1 cellular context compared by ENCODE assay signal in the genomic region with DNA sequence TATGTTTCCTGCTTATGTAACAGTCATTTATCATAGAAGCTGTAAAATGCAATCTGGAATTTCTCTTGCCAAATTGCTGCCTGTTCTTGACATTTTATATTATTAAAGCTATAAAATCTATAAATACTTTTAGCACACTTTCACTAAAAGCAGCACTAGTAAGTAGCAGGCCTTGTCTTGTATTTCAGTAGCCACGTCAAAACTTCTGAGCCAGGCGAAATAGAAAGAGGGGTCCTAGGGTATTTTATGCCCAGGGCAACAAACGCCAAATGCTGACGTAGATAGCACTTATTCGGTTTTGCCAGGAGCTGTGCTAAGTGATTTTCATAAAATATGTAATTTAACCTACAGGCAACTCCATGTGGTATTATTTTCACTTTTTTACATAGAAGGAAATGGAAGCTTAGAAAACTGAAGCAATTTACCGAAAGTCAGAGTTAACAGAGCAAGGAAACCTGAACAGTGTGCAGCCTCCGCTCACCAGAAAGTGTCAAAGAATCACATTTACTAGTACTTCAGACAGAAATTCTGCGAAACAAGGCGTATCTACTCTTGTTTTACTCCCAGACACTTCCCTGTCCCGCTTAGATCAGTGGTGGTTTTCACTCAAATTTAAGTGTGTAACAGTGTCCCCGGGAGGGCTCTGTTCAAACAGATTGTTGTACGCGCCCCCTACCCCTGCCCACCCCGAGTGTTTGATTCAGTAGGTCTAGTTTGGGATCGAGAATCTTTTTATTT.
TF ChIP-seq lines count a peak whose summit lies in the region.

No MANE protein-coding gene starts in this region.

TF ChIP-seq in IMR-90, 13 proteins besides CTCF, POLR2A, EP300 and RAD21:
- TF ChIP-seq MAFK (IDR thresholded peaks at IDR 0.05; ENCODE audit: low read depth, low read length) (no peak), FOS (IDR thresholded peaks at IDR 0.05; ENCODE audit: low read depth, low read length) (no peak), NFE2L2 (IDR thresholded peaks at IDR 0.05; ENCODE audit: low read depth, low read length) (no peak), MXI1 (IDR thresholded peaks at IDR 0.05; ENCODE audit: borderline replicate concordance, low read depth, low read length) (no peak), RCOR1 (IDR thresholded peaks at IDR 0.05; ENCODE audit: insufficient replicate concordance, low read length) (no peak), SMC3 (IDR thresholded peaks at IDR 0.05; ENCODE audit: low read depth, low read length) (no peak), RFX5 (IDR thresholded peaks at IDR 0.05; ENCODE audit: low read depth, low read length) (no peak), BHLHE40 (IDR thresholded peaks at IDR 0.05; ENCODE audit: low read depth, low read length) (no peak), MAZ (IDR thresholded peaks at IDR 0.05; ENCODE audit: borderline replicate concordance, low read depth, low read length) (no peak), CEBPB (IDR thresholded peaks at IDR 0.05; ENCODE audit: low read depth, low read length) (no peak), CHD1 (IDR thresholded peaks at IDR 0.05; ENCODE audit: low read depth, low read length) (no peak)
- TF ChIP-seq, protein P1, sequence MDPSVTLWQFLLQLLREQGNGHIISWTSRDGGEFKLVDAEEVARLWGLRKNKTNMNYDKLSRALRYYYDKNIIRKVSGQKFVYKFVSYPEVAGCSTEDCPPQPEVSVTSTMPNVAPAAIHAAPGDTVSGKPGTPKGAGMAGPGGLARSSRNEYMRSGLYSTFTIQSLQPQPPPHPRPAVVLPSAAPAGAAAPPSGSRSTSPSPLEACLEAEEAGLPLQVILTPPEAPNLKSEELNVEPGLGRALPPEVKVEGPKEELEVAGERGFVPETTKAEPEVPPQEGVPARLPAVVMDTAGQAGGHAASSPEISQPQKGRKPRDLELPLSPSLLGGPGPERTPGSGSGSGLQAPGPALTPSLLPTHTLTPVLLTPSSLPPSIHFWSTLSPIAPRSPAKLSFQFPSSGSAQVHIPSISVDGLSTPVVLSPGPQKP (IDR thresholded peaks at IDR 0.05; ENCODE audit: borderline replicate concordance, low read depth, low read length): no peak
- TF ChIP-seq, protein P2, sequence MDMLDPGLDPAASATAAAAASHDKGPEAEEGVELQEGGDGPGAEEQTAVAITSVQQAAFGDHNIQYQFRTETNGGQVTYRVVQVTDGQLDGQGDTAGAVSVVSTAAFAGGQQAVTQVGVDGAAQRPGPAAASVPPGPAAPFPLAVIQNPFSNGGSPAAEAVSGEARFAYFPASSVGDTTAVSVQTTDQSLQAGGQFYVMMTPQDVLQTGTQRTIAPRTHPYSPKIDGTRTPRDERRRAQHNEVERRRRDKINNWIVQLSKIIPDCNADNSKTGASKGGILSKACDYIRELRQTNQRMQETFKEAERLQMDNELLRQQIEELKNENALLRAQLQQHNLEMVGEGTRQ (IDR thresholded peaks at IDR 0.05; ENCODE audit: low read depth, low read length): no peak
